ENCODE assay signal across 9 cellular contexts in genomic region chr6:117477988-117478852, GRCh38. TPM values are rescaled to one million over a fixed set of nuclear protein-coding genes. Genes with fewer than 3 reads are reported as not detected.
A peak's percentile ranks its signal among the peaks of the same experiment; 100 is the strongest.
DNase-seq lines count a peak whose midpoint lies in the region; ATAC-seq and TF ChIP-seq lines count a peak whose summit lies in the region.
"Had no signal": no experiment of that assay in that cellular context is flagged by ENCODE, and none has a peak within 500 bp of the region (broad histone marks: within the 10 kb centered on the region; RNA-seq: fewer than 3 reads in every experiment).

No MANE protein-coding gene starts in this region.

- peaks cover 5% of the 10 kb centered on the region for H3K4me1 ChIP-seq in body of pancreas

- no peak overlapping the region for H3K4me3 ChIP-seq in Jurkat, Clone E6-1 (ENCODE audit: low read length)
- no peak overlapping the region for H3K4me3 ChIP-seq in body of pancreas
- H3K4me3 ChIP-seq: cardiac muscle cell had no signal

- H3K9me3 Mint-ChIP-seq in activated naive CD4-positive, alpha-beta T cell treated with anti-CD3 and anti-CD28 coated beads, Interleukin-2, amount 50 U/mL, for 72 hours, result no peaks in the 10 kb centered on the region

- no peaks in the 10 kb centered on the region for H3K9me3 ChIP-seq in body of pancreas

- ATAC-seq in GM19395 (IDR thresholded peaks at IDR 0.05; ENCODE audit: unreplicated experiment) (peak; percentile 40), body of pancreas (no peak), GM21737 (IDR thresholded peaks at IDR 0.05; ENCODE audit: unreplicated experiment) (no peak)
- ATAC-seq in activated naive CD4-positive, alpha-beta T cell treated with anti-CD3 and anti-CD28 coated beads, Interleukin-2, amount 50 U/mL, for 72 hours, result no peak

- H3K36me3 Mint-ChIP-seq in activated naive CD4-positive, alpha-beta T cell treated with anti-CD3 and anti-CD28 coated beads, Interleukin-2, amount 50 U/mL, for 72 hours, result peaks cover 0 to 6% of the 10 kb centered on the region in 2 donors

- no peaks in the 10 kb centered on the region for H3K36me3 ChIP-seq in body of pancreas (replicated peaks in 1 of 2; ENCODE audit: insufficient read depth in 1 of 2, low read depth in 2 of 2)
- H3K36me3 ChIP-seq: cardiac muscle cell had no signal

- peak in 4 of 7 experiments; percentile 21 to 33 (median 28) for TF ChIP-seq CTCF in body of pancreas (IDR thresholded peaks at IDR 0.05)

- H3K27ac Mint-ChIP-seq in activated naive CD4-positive, alpha-beta T cell treated with anti-CD3 and anti-CD28 coated beads, Interleukin-2, amount 50 U/mL, for 72 hours, result no peak overlapping the region

- 85 to 89% methylated on average over 4 of the region's 4 CpGs for WGBS in body of pancreas, 2 donors

- peak; percentile 27 for DNase-seq in EH (ENCODE audit: low read depth)
- peak; percentile 23 for DNase-seq in Jurkat, Clone E6-1 (ENCODE audit: low read depth, low spot score)
- peak in 1 of 4 donors; percentile 14 for DNase-seq in body of pancreas
- peak; percentile 62 for DNase-seq in pons (ENCODE audit: low spot score)
- DNase-seq in NCI-H1048 (lab: John Stamatoyannopoulos, UW), result no peak
- DNase-seq in activated naive CD4-positive, alpha-beta T cell treated with anti-CD3 and anti-CD28 coated beads, Interleukin-2, amount 50 U/mL, for 72 hours (ENCODE audit: low spot score in 2 of 2), result no peak

- H3K27me3 ChIP-seq in body of pancreas, result no peaks in the 10 kb centered on the region

- no peak for TF ChIP-seq POLR2A in body of pancreas (IDR thresholded peaks at IDR 0.05)

- H3K27ac ChIP-seq in body of pancreas, result no peak overlapping the region
- H3K27ac ChIP-seq: cardiac muscle cell had no signal

- intact Hi-C loops in body of pancreas (cut with DNase I), result no loop called here

RNA-seq across cellular contexts. Expression of gene DCBLD1, which starts 4.3 kb away (rescaled TPM):
- polyA plus RNA-seq in Jurkat, Clone E6-1 (2012; ENCODE audit: insufficient read depth, insufficient read length), result 4.9 TPM
- total RNA-seq in body of pancreas, result 10 to 100 TPM; 10.6 to 11.5 TPM
- total RNA-seq in activated naive CD4-positive, alpha-beta T cell treated with anti-CD3 and anti-CD28 coated beads, Interleukin-2, amount 50 U/mL, for 72 hours, result 1 to 10 TPM; 1.0 to 3.1 TPM

RNA-seq across cellular contexts. Expression of gene ROS1, which starts 52.5 kb away (rescaled TPM):
- polyA plus RNA-seq in Jurkat, Clone E6-1 (2012; ENCODE audit: insufficient read depth, insufficient read length), result not detected
- total RNA-seq in body of pancreas, result not detected
- total RNA-seq in activated naive CD4-positive, alpha-beta T cell treated with anti-CD3 and anti-CD28 coated beads, Interleukin-2, amount 50 U/mL, for 72 hours, result not detected
- total RNA-seq: cardiac muscle cell had no signal
- polyA plus RNA-seq: cardiac muscle cell had no signal

Comparison
In these comparisons a context has a peak if more than half of its experiments do, and no peak if none do; other contexts are left out.
1. DNase-seq: peak in EH (single experiment), Jurkat, Clone E6-1 (single experiment) and pons (single experiment); none in NCI-H1048 (single experiment) and activated naive CD4-positive, alpha-beta T cell treated with anti-CD3 and anti-CD28 coated beads, Interleukin-2, amount 50 U/mL, for 72 hours (0 of 2).